ENCODE assay signal across 1 cellular context in genomic region chr20:24622856-24623255, GRCh38.
TF ChIP-seq lines count a peak whose summit lies in the region.

No MANE protein-coding gene starts in this region.

TF ChIP-seq in IMR-90, 13 proteins besides CTCF, POLR2A, EP300 and RAD21 (continued from another document):
- TF ChIP-seq ELK1 (IDR thresholded peaks at IDR 0.05; ENCODE audit: borderline replicate concordance, low read depth, low read length) = no peak
- TF ChIP-seq MAFK (IDR thresholded peaks at IDR 0.05; ENCODE audit: low read depth, low read length) = no peak
- TF ChIP-seq NFE2L2 (IDR thresholded peaks at IDR 0.05; ENCODE audit: low read depth, low read length) = no peak
- TF ChIP-seq BHLHE40 (IDR thresholded peaks at IDR 0.05; ENCODE audit: low read depth, low read length) = no peak
- TF ChIP-seq RFX5 (IDR thresholded peaks at IDR 0.05; ENCODE audit: low read depth, low read length) = no peak
